ENCODE assay signal across 30 cellular contexts in genomic region chr18:9441061-9441460, GRCh38.
"Had no signal": no experiment of that assay in that cellular context is flagged by ENCODE, and none has a peak within 500 bp of the region (broad histone marks: within the 10 kb centered on the region; RNA-seq: fewer than 3 reads in every experiment).

No MANE protein-coding gene starts in this region.

- H3K4me3 ChIP-seq: ascending aorta, body of pancreas, MG63 had no signal

- FAIRE-seq: bronchial epithelial cell had no signal

- H3K36me3 ChIP-seq: ascending aorta, MG63 had no signal

- H3K4me2 ChIP-seq: SK-N-SH had no signal

- H3K9me3 ChIP-seq: ascending aorta, body of pancreas, MG63, SK-N-SH had no signal

- H3K4me1 Mint-ChIP-seq: activated naive CD4-positive, alpha-beta T cell treated with anti-CD3 and anti-CD28 coated beads, Interleukin-2, amount 50 U/mL, for 24 hours; activated naive CD8-positive, alpha-beta T cell treated with anti-CD3 and anti-CD28 coated beads, Interleukin-2, amount 50 U/mL, for 24 hours; central memory CD8-positive, alpha-beta T cell had no signal

- H3K27ac Mint-ChIP-seq: activated CD8-positive, alpha-beta T cell treated with anti-CD3 and anti-CD28 coated beads, Interleukin-2, amount 10 ng/mL, durations not matched to agents 7 days and 5 days; activated naive CD4-positive, alpha-beta T cell treated with anti-CD3 and anti-CD28 coated beads, Interleukin-2, amount 50 U/mL, for 24 hours; activated naive CD8-positive, alpha-beta T cell treated with anti-CD3 and anti-CD28 coated beads, Interleukin-2, amount 50 U/mL, for 24 hours; T-helper 1 cell treated with Interleukin-12 subunit alpha and Interleukin-12 subunit beta and Interleukin-4 antibody, amounts not matched to agents 30 μg/mL and 1 μg/mL, for 36 hours had no signal

- H3K4me3 Mint-ChIP-seq: activated CD8-positive, alpha-beta T cell treated with anti-CD3 and anti-CD28 coated beads, Interleukin-2, amount 10 ng/mL, durations not matched to agents 7 days and 5 days; activated naive CD4-positive, alpha-beta T cell treated with anti-CD3 and anti-CD28 coated beads, Interleukin-2, amount 50 U/mL, for 24 hours; activated naive CD8-positive, alpha-beta T cell treated with anti-CD3 and anti-CD28 coated beads, Interleukin-2, amount 50 U/mL, for 24 hours; central memory CD8-positive, alpha-beta T cell; T-helper 1 cell treated with Interleukin-12 subunit alpha and Interleukin-12 subunit beta and Interleukin-4 antibody, amounts not matched to agents 30 μg/mL and 1 μg/mL, for 36 hours had no signal

- DNase-seq: activated CD4-positive, alpha-beta T cell treated with anti-CD3 and anti-CD28 coated beads for 48 hours; activated CD4-positive, alpha-beta T cell treated with anti-CD3 and anti-CD28 coated beads, Interleukin-2, amount 50 U/mL, for 4 hours; activated CD8-positive, alpha-beta memory T cell treated with anti-CD3 and anti-CD28 coated beads, Interleukin-2, amount 50 U/mL, for 48 hours; activated CD8-positive, alpha-beta T cell treated with anti-CD3 and anti-CD28 coated beads, Interleukin-2, amount 10 ng/mL, durations not matched to agents 7 days and 5 days; activated effector memory CD4-positive, alpha-beta T cell treated with Interleukin-2 at 50 U/mL for 16 hours; activated naive CD4-positive, alpha-beta T cell; activated naive CD8-positive, alpha-beta T cell treated with anti-CD3 and anti-CD28 coated beads, Interleukin-2, amount 50 U/mL, for 24 hours; activated T-cell treated with anti-CD3 and anti-CD28 coated beads, Interleukin-2, amount 50 U/mL, for 1 hour; amniotic stem cell; body of pancreas; cortex of kidney; MG63; NCI-H1105 treated with DMSO at 0.1 percent for 48 hours; NCI-H1436 treated with DMSO at 0.1 percent for 48 hours; NCI-H187; NCI-H2081 treated with DMSO at 0.1 percent for 48 hours; NCI-H2171; NCI-H2227 treated with DMSO at 0.1 percent for 48 hours; NCI-H526; NCI-H774; RPMI8226; SK-N-SH had no signal

- H3K9ac ChIP-seq: SK-N-SH had no signal

- H3K4me1 ChIP-seq: body of pancreas had no signal

- H3K27ac ChIP-seq: ascending aorta, body of pancreas had no signal

- H3K27me3 Mint-ChIP-seq: activated naive CD4-positive, alpha-beta T cell treated with anti-CD3 and anti-CD28 coated beads, Interleukin-2, amount 50 U/mL, for 24 hours had no signal

- ATAC-seq: activated CD4-positive, CD25-positive, alpha-beta regulatory T cell treated with anti-CD3 and anti-CD28 coated beads, Interleukin-2, amount 50 U/mL, for 24 hours; activated CD8-positive, alpha-beta T cell treated with anti-CD3 and anti-CD28 coated beads, Interleukin-2, amount 10 ng/mL, durations not matched to agents 7 days and 5 days; activated naive CD8-positive, alpha-beta T cell treated with anti-CD3 and anti-CD28 coated beads, Interleukin-2, amount 50 U/mL, for 24 hours; body of pancreas; Panc1; Right ventricle myocardium inferior had no signal

- H3K9me3 Mint-ChIP-seq: activated naive CD4-positive, alpha-beta T cell treated with anti-CD3 and anti-CD28 coated beads, Interleukin-2, amount 50 U/mL, for 24 hours; activated naive CD8-positive, alpha-beta T cell treated with anti-CD3 and anti-CD28 coated beads, Interleukin-2, amount 50 U/mL, for 24 hours; central memory CD8-positive, alpha-beta T cell; T-helper 1 cell treated with Interleukin-12 subunit alpha and Interleukin-12 subunit beta and Interleukin-4 antibody, amounts not matched to agents 30 μg/mL and 1 μg/mL, for 36 hours had no signal

- H3K27me3 ChIP-seq: ascending aorta, body of pancreas, MG63 had no signal

- H3K36me3 Mint-ChIP-seq: activated naive CD4-positive, alpha-beta T cell treated with anti-CD3 and anti-CD28 coated beads, Interleukin-2, amount 50 U/mL, for 24 hours had no signal
